19 cellular contexts compared by ENCODE assay signal in genomic region chr4:92522371-92522770, GRCh38.
DNase-seq lines count a peak whose midpoint lies in the region; ATAC-seq and TF ChIP-seq lines count a peak whose summit lies in the region.
"Had no signal": no experiment of that assay in that cellular context is flagged by ENCODE, and none has a peak within 500 bp of the region (broad histone marks: within the 10 kb centered on the region; RNA-seq: fewer than 3 reads in every experiment).

No MANE protein-coding gene starts in this region.

- no peaks in the 10 kb centered on the region for H3K9me2 ChIP-seq in GM23338 (ENCODE audit: insufficient read depth)

- H2BK15ac ChIP-seq in neuronal stem cell (ENCODE audit: low read length): no peak overlapping the region

- no peaks in the 10 kb centered on the region for H3K36me3 Mint-ChIP-seq in GM23338 (ENCODE audit: low read depth)
- H3K36me3 Mint-ChIP-seq in activated CD4-positive, alpha-beta T cell treated with anti-CD3 and anti-CD28 coated beads, Interleukin-2, amount 10 ng/mL, durations not matched to agents 7 days and 5 days (ENCODE audit: low read depth): no peaks in the 10 kb centered on the region
- H3K36me3 Mint-ChIP-seq: CD8-positive, alpha-beta T cell had no signal

- H2AK5ac ChIP-seq in neuronal stem cell (ENCODE audit: low read depth, low read length): no peak overlapping the region

- peaks cover 70% of the 10 kb centered on the region for H3K4me1 ChIP-seq in GM23338 (ENCODE audit: insufficient read depth)
- peaks cover 77% of the 10 kb centered on the region for H3K4me1 ChIP-seq in HUES64 (ENCODE audit: insufficient read depth, low read length)
- H3K4me1 ChIP-seq in iPS-18a (ENCODE audit: control insufficient read depth, low read depth, low read length): peaks cover 44% of the 10 kb centered on the region
- H3K4me1 ChIP-seq in neuronal stem cell (ENCODE audit: control insufficient read depth in 2 of 2, insufficient read depth in 1 of 2, low read depth in 1 of 2, low read length in 2 of 2): peaks cover 0 to 26% of the 10 kb centered on the region in 2 donors
- H3K4me1 ChIP-seq in vagina: no peaks in the 10 kb centered on the region
- H3K4me1 ChIP-seq: BLaER1 treated with 17β-estradiol and CSF1 and Interleukin-3, amounts not matched to agents 10 nM and 100 nM had no signal

- H3K18ac ChIP-seq in neuronal stem cell (ENCODE audit: low read length): no peak overlapping the region

- no peak overlapping the region for H3K14ac ChIP-seq in neuronal stem cell (ENCODE audit: low read length)

- H2BK5ac ChIP-seq in neuronal stem cell (ENCODE audit: low read length): no peak overlapping the region

- peaks cover 4% of the 10 kb centered on the region for H3K27me3 Mint-ChIP-seq in GM23338 (ENCODE audit: insufficient read depth, low read depth, poor library complexity)
- no peaks in the 10 kb centered on the region for H3K27me3 Mint-ChIP-seq in activated CD4-positive, alpha-beta T cell treated with anti-CD3 and anti-CD28 coated beads, Interleukin-2, amount 10 ng/mL, durations not matched to agents 7 days and 5 days

- H2AFZ ChIP-seq in GM23338 (no peak overlapping the region), neuronal stem cell (ENCODE audit: low read length) (peak overlapping the region; percentile 13)

- H3K27me3 ChIP-seq in GM23338 (ENCODE audit: insufficient read depth) (no peaks in the 10 kb centered on the region), HUES64 (ENCODE audit: insufficient read depth, low read length) (no peaks in the 10 kb centered on the region), iPS-18a (ENCODE audit: control insufficient read depth, insufficient read depth, low read length) (no peaks in the 10 kb centered on the region), neuronal stem cell (ENCODE audit: control insufficient read depth in 3 of 3, insufficient read depth in 3 of 3, low read depth in 1 of 3, low read length in 3 of 3) (no peaks in the 10 kb centered on the region), vagina (no peaks in the 10 kb centered on the region)
- H3K27me3 ChIP-seq: BLaER1 treated with 17β-estradiol and CSF1 and Interleukin-3, amounts not matched to agents 10 nM and 100 nM had no signal

- WGBS in HUES64: 80% methylated on average over 2 of the region's 2 CpGs
- WGBS in neuronal stem cell (ENCODE audit: extremely low coverage in 2 of 2, insufficient read length in 2 of 2, insufficient replicate concordance in 1 of 2), 2 donors: no CpG with 5 or more reads among the region's 2 CpGs

- no peak overlapping the region for H2BK12ac ChIP-seq in neuronal stem cell (ENCODE audit: low read length)

- DNase-seq in GM23338 (ENCODE audit: low spot score) (no peak), neuronal stem cell (ENCODE audit: low spot score) (no peak), vagina (ENCODE audit: extremely low spot score in 2 of 2) (no peak), ureter (ENCODE audit: low spot score) (no peak)
- no peak for DNase-seq in activated CD4-positive, alpha-beta T cell treated with anti-CD3 and anti-CD28 coated beads, Interleukin-2, amount 10 ng/mL, durations not matched to agents 7 days and 5 days
- DNase-seq: Calu3; CD8-positive, alpha-beta T cell; GF-D8; NCI-H1092 treated with DMSO at 0.1 percent for 48 hours; NCI-H146; NCI-H2029 treated with DMSO at 0.1 percent for 48 hours; NCI-H446 treated with DMSO at 0.1 percent for 48 hours; NCI-H69; NK-92 treated with Interleukin-12 subunit alpha and Interleukin-12 subunit beta, amount 100 ng/mL, for 24 hours; Right ventricle myocardium superior had no signal

- H3K27ac ChIP-seq in GM23338 (ENCODE audit: low read depth) (peak overlapping the region; percentile 57), HUES64 (ENCODE audit: low read depth, low read length) (peak overlapping the region; percentile 34), iPS-18a (ENCODE audit: low read length) (peak overlapping the region; percentile 15), neuronal stem cell (replicated peaks; ENCODE audit: low read length) (no peak overlapping the region), vagina (no peak overlapping the region)
- H3K27ac ChIP-seq: BLaER1 treated with 17β-estradiol and CSF1 and Interleukin-3, amounts not matched to agents 10 nM and 100 nM; SK-N-MC had no signal

- no peak for TF ChIP-seq POLR2A in vagina (IDR thresholded peaks at IDR 0.05)

- no peak overlapping the region for H4K91ac ChIP-seq in neuronal stem cell (ENCODE audit: low read depth, low read length, poor library complexity)

- intact Hi-C loops in vagina (cut with DNase I): no loop called here

- no peak overlapping the region for H3K4me3 ChIP-seq in GM23338
- no peak overlapping the region for H3K4me3 ChIP-seq in HUES64 (ENCODE audit: low read length)
- H3K4me3 ChIP-seq in iPS-18a (ENCODE audit: low read length): no peak overlapping the region
- H3K4me3 ChIP-seq in neuronal stem cell (ENCODE audit: low read length in 2 of 2): no peak overlapping the region
- H3K4me3 ChIP-seq in vagina: no peak overlapping the region
- H3K4me3 ChIP-seq: BLaER1 treated with 17β-estradiol and CSF1 and Interleukin-3, amounts not matched to agents 10 nM and 100 nM; SK-N-MC had no signal

- H3K79me1 ChIP-seq in neuronal stem cell (ENCODE audit: low read depth, low read length): no peaks in the 10 kb centered on the region

- no peak overlapping the region for H2BK120ac ChIP-seq in neuronal stem cell (ENCODE audit: low read depth, low read length)

- H3K23ac ChIP-seq in neuronal stem cell (ENCODE audit: low read depth, low read length, poor library complexity): no peak overlapping the region

- H3K9me3 Mint-ChIP-seq in GM23338: no peaks in the 10 kb centered on the region
- H3K9me3 Mint-ChIP-seq in activated CD4-positive, alpha-beta T cell treated with anti-CD3 and anti-CD28 coated beads, Interleukin-2, amount 10 ng/mL, durations not matched to agents 7 days and 5 days: no peaks in the 10 kb centered on the region

- H3F3A ChIP-seq in GM23338 (replicated peaks; ENCODE audit: low read depth): no peaks in the 10 kb centered on the region

- peaks cover 25% of the 10 kb centered on the region for H3K4me1 Mint-ChIP-seq in GM23338
- no peaks in the 10 kb centered on the region for H3K4me1 Mint-ChIP-seq in activated CD4-positive, alpha-beta T cell treated with anti-CD3 and anti-CD28 coated beads, Interleukin-2, amount 10 ng/mL, durations not matched to agents 7 days and 5 days

- POLR2A ChIA-PET in activated CD4-positive, alpha-beta T cell treated with anti-CD3 and anti-CD28 coated beads, Interleukin-2, amount 10 ng/mL, durations not matched to agents 7 days and 5 days (lab: Charles Lee): no interaction called here

- H4K20me1 ChIP-seq in GM23338 (replicated peaks; ENCODE audit: insufficient read depth): no peaks in the 10 kb centered on the region
- H4K20me1 ChIP-seq: BLaER1 treated with 17β-estradiol and CSF1 and Interleukin-3, amounts not matched to agents 10 nM and 100 nM had no signal

- no peak overlapping the region for H3K27ac Mint-ChIP-seq in GM23338
- H3K27ac Mint-ChIP-seq in activated CD4-positive, alpha-beta T cell treated with anti-CD3 and anti-CD28 coated beads, Interleukin-2, amount 10 ng/mL, durations not matched to agents 7 days and 5 days: no peak overlapping the region
- H3K27ac Mint-ChIP-seq: CD8-positive, alpha-beta T cell had no signal

- H3K36me3 ChIP-seq in GM23338 (ENCODE audit: insufficient read depth) (no peaks in the 10 kb centered on the region), HUES64 (ENCODE audit: insufficient read depth, low read length) (no peaks in the 10 kb centered on the region), iPS-18a (ENCODE audit: control insufficient read depth, low read depth, low read length) (no peaks in the 10 kb centered on the region), neuronal stem cell (replicated peaks in 1 of 2; ENCODE audit: control insufficient read depth in 2 of 2, insufficient read depth in 2 of 2, low read length in 2 of 2) (no peaks in the 10 kb centered on the region), vagina (no peaks in the 10 kb centered on the region)
- H3K36me3 ChIP-seq: BLaER1 treated with 17β-estradiol and CSF1 and Interleukin-3, amounts not matched to agents 10 nM and 100 nM had no signal

- CTCF ChIA-PET in activated CD4-positive, alpha-beta T cell treated with anti-CD3 and anti-CD28 coated beads, Interleukin-2, amount 10 ng/mL, durations not matched to agents 7 days and 5 days (lab: Charles Lee): no interaction called here

- no peak for TF ChIP-seq CTCF in GM23338 (conservative IDR thresholded peaks at IDR 0.05; ENCODE audit: low read depth in 2 of 2)
- no peak for TF ChIP-seq CTCF in vagina (IDR thresholded peaks at IDR 0.05)

- H3K9me3 ChIP-seq in HUES64 (ENCODE audit: insufficient read depth, low read depth, low read length) (no peaks in the 10 kb centered on the region), iPS-18a (ENCODE audit: control insufficient read depth, low read depth, low read length) (no peaks in the 10 kb centered on the region), neuronal stem cell (replicated peaks in 1 of 2; ENCODE audit: control insufficient read depth in 2 of 2, insufficient read depth in 1 of 2, low read depth in 1 of 2, low read length in 2 of 2) (no peaks in the 10 kb centered on the region), vagina (no peaks in the 10 kb centered on the region)
- H3K9me3 ChIP-seq: BLaER1 treated with 17β-estradiol and CSF1 and Interleukin-3, amounts not matched to agents 10 nM and 100 nM had no signal

- no peak overlapping the region for H4K8ac ChIP-seq in neuronal stem cell (ENCODE audit: low read depth, low read length)

- H3K9ac ChIP-seq in HUES64 (ENCODE audit: low read depth, low read length) (no peak overlapping the region), iPS-18a (ENCODE audit: low read length) (no peak overlapping the region), neuronal stem cell (ENCODE audit: low read depth, low read length, poor library complexity) (no peak overlapping the region)
- H3K9ac ChIP-seq: BLaER1 treated with 17β-estradiol and CSF1 and Interleukin-3, amounts not matched to agents 10 nM and 100 nM had no signal

- no peak for ATAC-seq in GM23338
- ATAC-seq: CD8-positive, alpha-beta T cell had no signal

- H3K4me3 Mint-ChIP-seq in GM23338: no peak overlapping the region
- H3K4me3 Mint-ChIP-seq in activated CD4-positive, alpha-beta T cell treated with anti-CD3 and anti-CD28 coated beads, Interleukin-2, amount 10 ng/mL, durations not matched to agents 7 days and 5 days: no peak overlapping the region
- H3K4me3 Mint-ChIP-seq: CD8-positive, alpha-beta T cell had no signal

- H3K4ac ChIP-seq in neuronal stem cell (ENCODE audit: low read length): no peak overlapping the region

- H3K4me2 ChIP-seq in GM23338 (no peak overlapping the region), neuronal stem cell (ENCODE audit: insufficient read depth, low read length, poor library complexity, severe bottlenecking) (no peak overlapping the region)
- H3K4me2 ChIP-seq: BLaER1 treated with 17β-estradiol and CSF1 and Interleukin-3, amounts not matched to agents 10 nM and 100 nM had no signal

- peaks cover 80% of the 10 kb centered on the region for H3K79me2 ChIP-seq in GM23338 (replicated peaks; ENCODE audit: insufficient read depth)

Comparison
In these comparisons a context has a peak if more than half of its experiments do, and no peak if none do; other contexts are left out.
1. H3K27ac ChIP-seq: peak in GM23338 (single experiment), HUES64 (single experiment) and iPS-18a (single experiment); none in neuronal stem cell (single experiment) and vagina (single experiment).